19 cellular contexts compared by ENCODE assay signal in the genomic region with DNA sequence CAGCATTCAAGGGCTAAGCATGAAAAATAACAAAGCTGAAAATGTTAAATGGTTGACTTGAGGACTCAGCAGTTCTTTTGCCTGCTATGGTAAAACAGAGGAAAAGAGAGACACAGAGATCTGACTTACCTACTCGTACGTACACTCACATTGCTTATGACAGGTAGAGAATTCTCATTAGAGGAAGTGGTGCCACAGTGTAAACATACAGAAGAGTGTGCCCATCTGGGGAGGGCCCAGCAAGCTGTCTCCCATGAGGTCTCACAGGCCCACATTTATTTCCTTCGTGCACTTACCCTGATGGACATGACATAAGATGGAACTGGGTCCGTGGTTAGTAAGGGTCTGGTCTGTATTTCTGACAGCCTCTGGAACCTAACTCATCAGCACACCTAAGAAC.
"Had no signal": no experiment of that assay in that cellular context is flagged by ENCODE, and none has a peak within 500 bp of the region (broad histone marks: within the 10 kb centered on the region; RNA-seq: fewer than 3 reads in every experiment).

No MANE protein-coding gene starts in this region.

- ATAC-seq: heart right ventricle; left lobe of liver; naive thymus-derived CD4-positive, alpha-beta T cell; sciatic nerve; stimulated activated effector memory CD8-positive, alpha-beta T cell treated with anti-CD3 and anti-CD28 coated beads, Interleukin-12 subunit alpha, Interleukin-12 subunit beta, amount 100 ng/mL, for 72 hours had no signal

- DNase-seq: dorsolateral prefrontal cortex; effector CD4-positive, alpha-beta T cell; glutamatergic neuron; heart right ventricle; hippocampal formation; islet precursor cell; kidney glomerular epithelial cell; mesenchymal stem cell; naive thymus-derived CD4-positive, alpha-beta T cell; nucleus accumbens; stimulated activated CD4-positive, alpha-beta T cell treated with anti-CD3 and anti-CD28 coated beads, Interleukin-2, amount 100 ng/mL, for 24 hours; stimulated activated CD4-positive, alpha-beta T cell treated with anti-CD3 and anti-CD28 coated beads, Interleukin-4, amount 100 ng/mL, for 24 hours; stimulated activated naive CD4-positive, alpha-beta T cell treated with Interleukin-2 at 50 U/mL for 16 hours; stomach; thyroid gland; trophoblast cell had no signal
